ENCODE assay signal across 9 cellular contexts in the genomic region with DNA sequence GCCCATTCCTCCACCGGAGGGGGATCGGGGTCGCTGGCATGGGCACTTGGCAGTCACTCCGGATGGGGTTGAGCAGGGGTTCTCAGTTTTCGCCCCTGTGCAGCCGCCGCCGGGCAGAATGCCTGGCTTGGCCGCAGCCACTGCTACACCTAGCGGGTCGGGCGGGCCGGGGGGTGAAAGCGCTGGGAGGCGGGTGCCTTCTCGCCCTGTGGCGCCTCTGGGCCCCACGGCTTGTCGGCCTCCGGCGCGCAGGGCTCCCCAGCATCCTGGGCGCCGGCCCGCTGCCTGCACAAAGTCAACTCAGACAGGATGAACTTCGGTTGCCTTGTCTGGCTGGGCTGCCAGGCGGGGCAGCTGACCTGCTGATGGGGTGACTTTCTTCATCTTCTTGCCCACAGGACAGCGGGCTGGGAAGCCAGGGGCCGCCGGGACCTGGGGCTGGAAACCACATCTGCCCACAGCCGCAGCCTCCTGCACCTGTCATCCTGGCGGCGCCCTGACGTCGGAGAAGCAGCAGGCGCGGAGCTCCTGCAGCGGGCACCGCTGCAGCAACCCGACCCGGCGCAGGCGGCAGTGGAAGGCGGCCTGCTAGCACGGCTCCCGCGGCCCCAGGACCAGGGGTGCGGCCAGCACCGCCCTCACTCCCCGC. TPM values are rescaled to one million over a fixed set of nuclear protein-coding genes. Genes with fewer than 3 reads are reported as not detected.
DNase-seq lines count a peak whose midpoint lies in the region; ATAC-seq, FAIRE-seq and TF ChIP-seq lines count a peak whose summit lies in the region.
"Had no signal": no experiment of that assay in that cellular context is flagged by ENCODE, and none has a peak within 500 bp of the region (broad histone marks: within the 10 kb centered on the region; RNA-seq: fewer than 3 reads in every experiment).

No MANE protein-coding gene starts in this region.

- H3K27ac ChIP-seq in kidney (ENCODE audit: low read depth in 2 of 2, low read length in 2 of 2) (peak overlapping the region in 1 of 2 donors; percentile 80), OCI-LY7 (ENCODE audit: low read depth, low read length, poor library complexity, severe bottlenecking) (no peak overlapping the region)

- H3K27ac Mint-ChIP-seq in Caco-2 (ENCODE audit: unreplicated experiment), result no peak overlapping the region
- no peak overlapping the region for H3K27ac Mint-ChIP-seq in activated naive CD8-positive, alpha-beta T cell treated with anti-CD3 and anti-CD28 coated beads, Interleukin-2, amount 10 ng/mL, durations not matched to agents 7 days and 5 days

- peaks cover 6% of the 10 kb centered on the region for H3K36me3 Mint-ChIP-seq in Caco-2 (ENCODE audit: insufficient read depth, unreplicated experiment)
- no peaks in the 10 kb centered on the region for H3K36me3 Mint-ChIP-seq in activated naive CD8-positive, alpha-beta T cell treated with anti-CD3 and anti-CD28 coated beads, Interleukin-2, amount 10 ng/mL, durations not matched to agents 7 days and 5 days

- no peak for TF ChIP-seq CTCF in Caco-2 (IDR thresholded peaks at IDR 0.05; ENCODE audit: insufficient read depth in 1 of 2, low read depth in 1 of 2, low read length in 1 of 2, severe bottlenecking in 1 of 2, unreplicated experiment in 1 of 2)
- no peak for TF ChIP-seq CTCF in kidney (IDR thresholded peaks at IDR 0.05; ENCODE audit: borderline replicate concordance, extremely low read depth, insufficient read depth)
- TF ChIP-seq CTCF in OCI-LY7 (conservative IDR thresholded peaks at IDR 0.05; ENCODE audit: low read length), result no peak

- no TSS peak for BruUV-seq in Caco-2 (replicated peaks; lab: Mats Ljungman, UMichigan)
- BruUV-seq in OCI-LY7 (replicated peaks; lab: Mats Ljungman, UMichigan), result no TSS peak

- peak overlapping the region in 1 of 2 donors; percentile 19 for H3K9ac ChIP-seq in kidney (ENCODE audit: low read length in 2 of 2)

- ATAC-seq in HG02571 (IDR thresholded peaks at IDR 0.05; ENCODE audit: unreplicated experiment) (peak; percentile 28), GM21423 (IDR thresholded peaks at IDR 0.05; ENCODE audit: unreplicated experiment) (no peak)
- peak; percentile 55 for ATAC-seq in activated naive CD8-positive, alpha-beta T cell treated with anti-CD3 and anti-CD28 coated beads, Interleukin-2, amount 10 ng/mL, durations not matched to agents 7 days and 5 days (ENCODE audit: low read depth)

- H3K4me3 ChIP-seq in Caco-2 (ENCODE audit: low read depth, low read length) (peak overlapping the region; percentile 61), kidney (ENCODE audit: low read length in 2 of 2) (peak overlapping the region; percentile 56 to 61), OCI-LY7 (ENCODE audit: low read depth, low read length, poor library complexity, severe bottlenecking) (no peak overlapping the region)

- peaks cover 9% of the 10 kb centered on the region; the same call in 1 of the 2 replicates for H3K9me3 ChIP-seq in Caco-2
- H3K9me3 ChIP-seq in kidney (ENCODE audit: control insufficient read depth in 1 of 2, low read length in 2 of 2), result no peaks in the 10 kb centered on the region
- no peaks in the 10 kb centered on the region for H3K9me3 ChIP-seq in OCI-LY7 (ENCODE audit: low read length)

- H4K20me1 ChIP-seq in OCI-LY7 (ENCODE audit: insufficient read depth, low read length), result no peaks in the 10 kb centered on the region

- peaks cover 12% of the 10 kb centered on the region for H3K9me3 Mint-ChIP-seq in Caco-2 (ENCODE audit: unreplicated experiment)
- H3K9me3 Mint-ChIP-seq in activated naive CD8-positive, alpha-beta T cell treated with anti-CD3 and anti-CD28 coated beads, Interleukin-2, amount 10 ng/mL, durations not matched to agents 7 days and 5 days, result peaks cover 3% of the 10 kb centered on the region

- peak overlapping the region; percentile 60 for H3K4me3 Mint-ChIP-seq in Caco-2 (ENCODE audit: unreplicated experiment)
- peak overlapping the region; percentile 68 for H3K4me3 Mint-ChIP-seq in activated naive CD8-positive, alpha-beta T cell treated with anti-CD3 and anti-CD28 coated beads, Interleukin-2, amount 10 ng/mL, durations not matched to agents 7 days and 5 days

- peak in 1 of 2 experiments; percentile 22 for DNase-seq in Caco-2
- peak; percentile 48 for DNase-seq in RKO (ENCODE audit: low spot score)
- DNase-seq in activated naive CD8-positive, alpha-beta T cell treated with anti-CD3 and anti-CD28 coated beads, Interleukin-2, amount 10 ng/mL, durations not matched to agents 7 days and 5 days, result peak; percentile 62
- DNase-seq in kidney, result peak; percentile 72
- DNase-seq in stimulated activated CD4-positive, alpha-beta T cell treated with anti-CD3 and anti-CD28 coated beads, Interleukin-2, amount 100 ng/mL, for 24 hours, result peak; percentile 46 to 63
- no peak for DNase-seq in OCI-LY7 (ENCODE audit: low spot score)

- no peaks in the 10 kb centered on the region for H3K4me1 ChIP-seq in Caco-2
- peaks cover 0 to 2% of the 10 kb centered on the region in 2 donors for H3K4me1 ChIP-seq in kidney (ENCODE audit: control insufficient read depth in 1 of 2, insufficient read depth in 1 of 2, low read depth in 1 of 2, low read length in 2 of 2)
- no peaks in the 10 kb centered on the region for H3K4me1 ChIP-seq in OCI-LY7 (ENCODE audit: insufficient read depth, low read length, poor library complexity, severe bottlenecking)

- no peaks in the 10 kb centered on the region for H3K9me2 ChIP-seq in OCI-LY7 (ENCODE audit: insufficient read depth, low read length)

- H3K27me3 Mint-ChIP-seq in Caco-2 (ENCODE audit: insufficient read depth, unreplicated experiment), result peaks cover 20% of the 10 kb centered on the region
- peaks cover 46% of the 10 kb centered on the region for H3K27me3 Mint-ChIP-seq in activated naive CD8-positive, alpha-beta T cell treated with anti-CD3 and anti-CD28 coated beads, Interleukin-2, amount 10 ng/mL, durations not matched to agents 7 days and 5 days

- H3K36me3 ChIP-seq in Caco-2 (ENCODE audit: control insufficient read depth, insufficient read depth, low read length) (no peaks in the 10 kb centered on the region), kidney (ENCODE audit: control insufficient read depth in 1 of 2, insufficient read depth in 2 of 2, low read length in 2 of 2) (no peaks in the 10 kb centered on the region), OCI-LY7 (ENCODE audit: insufficient read depth, low read length) (no peaks in the 10 kb centered on the region)

- no peaks in the 10 kb centered on the region for H3K79me2 ChIP-seq in OCI-LY7 (ENCODE audit: insufficient read depth, low read depth, low read length)

- CTCF ChIA-PET in Caco-2 (lab: Charles Lee), result interaction anchor here (0.6 to 1.9 kb wide), 4 partner anchors 24 to 51 kb away, joined by 3 to 7 read pairs (median 4); no protein-coding TSS in a partner anchor
- CTCF ChIA-PET in OCI-LY7 (lab: Charles Lee; ENCODE audit: unreplicated experiment), result no interaction called here

- peaks cover 2% of the 10 kb centered on the region for H3K27me3 ChIP-seq in Caco-2 (replicated peaks; ENCODE audit: control insufficient read depth, insufficient read depth, low read length)

- no peak for FAIRE-seq in kidney (lab: Jason Lieb, UNC)
- FAIRE-seq: frontal cortex had no signal

- H2AFZ ChIP-seq in OCI-LY7 (ENCODE audit: low read length), result no peak overlapping the region

- intact Hi-C loops in Caco-2 (cut with micrococcal nuclease; ENCODE audit: unreplicated experiment), result no loop called here
- intact Hi-C loops in kidney (cut with DNase I), result no loop called here
- intact Hi-C loops in OCI-LY7 (cut with micrococcal nuclease; ENCODE audit: unreplicated experiment), result no loop called here

- H3K4me1 Mint-ChIP-seq in Caco-2 (ENCODE audit: low read depth, unreplicated experiment), result no peaks in the 10 kb centered on the region
- H3K4me1 Mint-ChIP-seq in activated naive CD8-positive, alpha-beta T cell treated with anti-CD3 and anti-CD28 coated beads, Interleukin-2, amount 10 ng/mL, durations not matched to agents 7 days and 5 days, result peaks cover 6% of the 10 kb centered on the region

- H3K4me2 ChIP-seq in OCI-LY7 (ENCODE audit: low read length), result no peak overlapping the region

- POLR2A ChIA-PET in Caco-2 (lab: Charles Lee), result no interaction called here
- POLR2A ChIA-PET in activated naive CD8-positive, alpha-beta T cell treated with anti-CD3 and anti-CD28 coated beads, Interleukin-2, amount 10 ng/mL, durations not matched to agents 7 days and 5 days (lab: Charles Lee), result no interaction called here
- POLR2A ChIA-PET in OCI-LY7 (lab: Charles Lee), result no interaction called here

RNA-seq across cellular contexts. Expression of gene ANKRD18A, which starts 1.2 kb away (rescaled TPM):
- 0.16 and 2.6 TPM in 2 replicates for total RNA-seq in Caco-2 (2022)
- 1 to 10 TPM; 1.2 to 2.9 TPM for total RNA-seq in activated naive CD8-positive, alpha-beta T cell treated with anti-CD3 and anti-CD28 coated beads, Interleukin-2, amount 10 ng/mL, durations not matched to agents 7 days and 5 days
- 11.6 TPM for total RNA-seq in kidney
- 2.4 TPM for polyA plus RNA-seq in kidney (ENCODE audit: insufficient read depth, low read depth, low replicate concordance)
- total RNA-seq in OCI-LY7 (2014; rRNA removed; shearing (Covaris generic)), result not detected in 2 replicates
- total RNA-seq in OCI-LY7 (2022), result not detected in 2 replicates
